In the genomic region with DNA sequence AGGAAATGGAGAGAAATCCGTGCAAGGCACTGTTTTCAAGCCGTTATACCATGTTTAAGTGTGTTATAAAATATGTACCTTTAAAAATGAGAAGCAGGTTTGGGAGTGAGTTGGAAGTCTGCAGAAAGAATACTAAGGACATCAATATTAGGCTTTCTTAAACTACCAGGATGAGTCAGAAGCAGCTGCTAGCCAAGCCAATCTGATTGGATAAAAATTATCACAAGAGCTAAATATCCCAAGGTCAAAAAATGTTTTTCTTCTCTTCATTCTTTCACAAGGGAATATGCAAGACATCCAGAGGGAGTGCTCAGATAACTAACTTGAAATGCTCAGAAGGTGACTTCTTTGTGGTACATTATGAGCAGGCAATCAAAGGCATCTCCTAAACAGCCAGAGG, we compare ENCODE assay signal across 19 cellular contexts. TPM values are rescaled to one million over a fixed set of nuclear protein-coding genes. Genes with fewer than 3 reads are reported as not detected.
DNase-seq lines count a peak whose midpoint lies in the region; TF ChIP-seq lines count a peak whose summit lies in the region.
"Had no signal": no experiment of that assay in that cellular context is flagged by ENCODE, and none has a peak within 500 bp of the region (broad histone marks: within the 10 kb centered on the region; RNA-seq: fewer than 3 reads in every experiment).

No MANE protein-coding gene starts in this region.

- no peaks in the 10 kb centered on the region for H3K9me3 Mint-ChIP-seq in activated CD4-positive, alpha-beta T cell treated with anti-CD3 and anti-CD28 coated beads, Interleukin-2, amount 10 ng/mL, durations not matched to agents 7 days and 5 days

- no peaks in the 10 kb centered on the region for H3K27me3 ChIP-seq in WERI-Rb-1 (ENCODE audit: insufficient read depth, low read depth, severe bottlenecking)
- H3K27me3 ChIP-seq: SJSA1 had no signal

- peaks cover 4% of the 10 kb centered on the region for H3K27me3 Mint-ChIP-seq in activated CD4-positive, alpha-beta T cell treated with anti-CD3 and anti-CD28 coated beads, Interleukin-2, amount 10 ng/mL, durations not matched to agents 7 days and 5 days
- H3K27me3 Mint-ChIP-seq: dendritic cell treated with granulocyte-macrophage colony-stimulating factor and Interleukin-4, amounts not matched to agents 40 ng/mL and 50 ng/mL, for 4 days had no signal

- H3K4me3 ChIP-seq in WERI-Rb-1 (ENCODE audit: low read depth, low read length) = no peak overlapping the region
- H3K4me3 ChIP-seq: SJSA1 had no signal

- H3K9me3 ChIP-seq in WERI-Rb-1 (ENCODE audit: severe bottlenecking) = no peaks in the 10 kb centered on the region
- H3K9me3 ChIP-seq: SJSA1 had no signal

- CTCF ChIA-PET in activated CD4-positive, alpha-beta T cell treated with anti-CD3 and anti-CD28 coated beads, Interleukin-2, amount 10 ng/mL, durations not matched to agents 7 days and 5 days (lab: Charles Lee) = interaction anchor here (0.6 kb wide), 1 partner anchor 99 kb away, joined by 3 read pairs; no protein-coding TSS in a partner anchor

- DNase-seq in AG20443 (ENCODE audit: low spot score) = peak; percentile 68
- peak; percentile 39 for DNase-seq in NCI-H226
- peak; percentile 35 for DNase-seq in dedifferentiated amniotic fluid mesenchymal stem cell (ENCODE audit: extremely low spot score)
- peak; percentile 60 for DNase-seq in non-pigmented ciliary epithelial cell (ENCODE audit: low read depth)
- DNase-seq in activated CD4-positive, alpha-beta T cell treated with anti-CD3 and anti-CD28 coated beads, Interleukin-2, amount 10 ng/mL, durations not matched to agents 7 days and 5 days = no peak
- no peak for DNase-seq in SIG-M5 treated with dmso at 0.1 percent for 504 hours (lab: John Stamatoyannopoulos, UW; ENCODE audit: unreplicated experiment)
- no peak for DNase-seq in WERI-Rb-1
- DNase-seq in hypothalamus (lab: John Stamatoyannopoulos, UW) = no peak
- DNase-seq: activated CD4-positive, alpha-beta T cell treated with anti-CD3 and anti-CD28 coated beads for 4 hours; activated effector memory CD4-positive, alpha-beta T cell treated with anti-CD3 and anti-CD28 coated beads, Interleukin-2, amount 50 U/mL, for 16 hours; GF-D8; NCI-H1105 treated with DMSO at 0.1 percent for 48 hours; occipital lobe; PC-3; stimulated activated CD4-positive, alpha-beta T cell treated with anti-CD3 and anti-CD28 coated beads, Interleukin-2, amount 100 ng/mL, for 48 hours had no signal

- no peaks in the 10 kb centered on the region for H3K36me3 Mint-ChIP-seq in activated CD4-positive, alpha-beta T cell treated with anti-CD3 and anti-CD28 coated beads, Interleukin-2, amount 10 ng/mL, durations not matched to agents 7 days and 5 days (ENCODE audit: low read depth)

- POLR2A ChIA-PET in activated CD4-positive, alpha-beta T cell treated with anti-CD3 and anti-CD28 coated beads, Interleukin-2, amount 10 ng/mL, durations not matched to agents 7 days and 5 days (lab: Charles Lee) = interaction anchor here (0.6 kb wide), 1 partner anchor 271 kb away, joined by 5 read pairs; no protein-coding TSS in a partner anchor

- no peak overlapping the region for H3K4me3 Mint-ChIP-seq in activated CD4-positive, alpha-beta T cell treated with anti-CD3 and anti-CD28 coated beads, Interleukin-2, amount 10 ng/mL, durations not matched to agents 7 days and 5 days
- H3K4me3 Mint-ChIP-seq: B cell; dendritic cell treated with granulocyte-macrophage colony-stimulating factor and Interleukin-4, amounts not matched to agents 40 ng/mL and 50 ng/mL, for 4 days had no signal

- H3K4me1 Mint-ChIP-seq in activated CD4-positive, alpha-beta T cell treated with anti-CD3 and anti-CD28 coated beads, Interleukin-2, amount 10 ng/mL, durations not matched to agents 7 days and 5 days = no peaks in the 10 kb centered on the region
- H3K4me1 Mint-ChIP-seq: B cell had no signal

- no peak overlapping the region for H3K27ac Mint-ChIP-seq in activated CD4-positive, alpha-beta T cell treated with anti-CD3 and anti-CD28 coated beads, Interleukin-2, amount 10 ng/mL, durations not matched to agents 7 days and 5 days
- H3K27ac Mint-ChIP-seq: B cell; dendritic cell treated with granulocyte-macrophage colony-stimulating factor and Interleukin-4, amounts not matched to agents 40 ng/mL and 50 ng/mL, for 4 days had no signal

- no peak overlapping the region for H3K27ac ChIP-seq in WERI-Rb-1
- H3K27ac ChIP-seq: HL-60, SJSA1 had no signal

- TF ChIP-seq CTCF in WERI-Rb-1 (IDR thresholded peaks at IDR 0.05; ENCODE audit: low read depth, low read length) = no peak

- peaks cover 62% of the 10 kb centered on the region for H3K36me3 ChIP-seq in WERI-Rb-1
- H3K36me3 ChIP-seq: SJSA1 had no signal

RNA-seq across cellular contexts. Expression of a gene that starts 19.3 kb away (rescaled TPM):
- 100 to 1,000 TPM; 171 to 189 TPM for total RNA-seq in activated CD4-positive, alpha-beta T cell treated with anti-CD3 and anti-CD28 coated beads, Interleukin-2, amount 10 ng/mL, durations not matched to agents 7 days and 5 days

RNA-seq across cellular contexts. Expression of a gene that starts 53.0 kb away (rescaled TPM):
- total RNA-seq in activated CD4-positive, alpha-beta T cell treated with anti-CD3 and anti-CD28 coated beads, Interleukin-2, amount 10 ng/mL, durations not matched to agents 7 days and 5 days = under 1 TPM; 0.02 to 0.15 TPM
- total RNA-seq: B cell had no signal

Comparison
In these comparisons a context has a peak if more than half of its experiments do, and no peak if none do; other contexts are left out.
1. DNase-seq: peak in AG20443 (single experiment), NCI-H226 (single experiment), dedifferentiated amniotic fluid mesenchymal stem cell (single experiment) and non-pigmented ciliary epithelial cell (single experiment); none in activated CD4-positive, alpha-beta T cell treated with anti-CD3 and anti-CD28 coated beads, Interleukin-2, amount 10 ng/mL, durations not matched to agents 7 days and 5 days (single experiment), SIG-M5 treated with dmso at 0.1 percent for 504 hours (single experiment), WERI-Rb-1 (single experiment) and hypothalamus (0 of 51).